In the genomic region with DNA sequence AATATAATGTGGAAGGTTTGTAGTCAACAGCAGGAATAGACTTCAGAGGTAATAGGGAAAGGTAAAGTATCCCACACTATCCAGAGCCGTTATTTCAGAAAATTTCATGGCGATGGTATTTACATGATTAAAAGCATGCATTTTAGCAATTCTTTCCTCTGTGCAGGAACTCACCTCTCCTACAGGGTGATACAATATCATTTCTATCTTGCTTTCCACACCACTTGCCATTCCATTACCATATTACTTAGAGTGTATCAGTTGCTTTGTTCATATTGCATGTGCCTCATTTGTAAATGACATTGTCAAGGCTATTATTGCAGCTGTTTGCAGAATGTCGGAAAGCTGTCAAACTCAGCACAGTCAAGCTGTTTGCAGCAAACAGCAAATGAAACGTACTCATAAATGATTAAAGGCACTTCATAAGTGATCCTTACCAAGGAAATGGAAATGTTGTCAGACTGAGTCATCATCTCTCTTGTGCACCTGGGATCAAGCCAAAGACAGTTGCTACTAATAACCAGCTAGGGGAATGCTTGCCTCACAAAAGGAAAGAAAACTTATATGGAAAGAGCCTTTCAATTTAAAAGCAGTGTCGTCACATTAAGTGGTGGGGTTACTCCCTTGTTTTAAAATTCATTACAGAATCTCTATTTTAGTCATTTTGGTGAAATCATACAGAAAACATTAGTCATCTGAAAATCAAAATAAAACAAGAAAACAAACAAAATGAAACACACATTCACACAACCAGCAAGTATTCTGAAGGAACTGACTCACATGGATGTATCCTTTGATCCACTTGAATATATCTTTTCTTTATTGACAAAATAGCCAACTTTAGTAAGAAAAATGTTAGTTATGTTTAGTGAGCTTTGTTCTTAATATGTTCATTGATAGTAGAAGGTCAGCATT, we compare ENCODE assay signal across 12 cellular contexts.
DNase-seq lines count a peak whose midpoint lies in the region; ATAC-seq and TF ChIP-seq lines count a peak whose summit lies in the region.
"Had no signal": no experiment of that assay in that cellular context is flagged by ENCODE, and none has a peak within 500 bp of the region (broad histone marks: within the 10 kb centered on the region; RNA-seq: fewer than 3 reads in every experiment).

No MANE protein-coding gene starts in this region.

- TF ChIP-seq EP300 in Ishikawa (IDR thresholded peaks at IDR 0.05; ENCODE audit: borderline replicate concordance): no peak

- in situ Hi-C loops in astrocyte of the spinal cord (cut with HindIII; ENCODE audit: low sequenced_read_pairs): no loop called here

- ATAC-seq in GM21367 (IDR thresholded peaks at IDR 0.05; ENCODE audit: unreplicated experiment) (no peak), GM18519 (IDR thresholded peaks at IDR 0.05; ENCODE audit: low FRiP score, unreplicated experiment) (no peak)
- ATAC-seq: right cardiac atrium had no signal

- TF ChIP-seq CTCF in astrocyte of the spinal cord (IDR thresholded peaks at IDR 0.05; ENCODE audit: low read depth, low read length): no peak

- H3K4me3 ChIP-seq in astrocyte of the spinal cord (ENCODE audit: low read depth, low read length): no peak overlapping the region

- DNase-seq in NCI-H345 (lab: John Stamatoyannopoulos, UW) (peak; percentile 78), astrocyte of the spinal cord (ENCODE audit: low read depth, low spot score) (peak; percentile 72), retina (peak; percentile 50), medulla oblongata (ENCODE audit: extremely low spot score) (no peak), HuH-7 (ENCODE audit: low spot score) (no peak)
- DNase-seq: left cardiac atrium; MM.1S; right cardiac atrium; stimulated activated CD8-positive, alpha-beta memory T cell treated with anti-CD3 and anti-CD28 coated beads, Interleukin-4, amount 100 ng/mL, for 48 hours had no signal

- TF ChIP-seq RAD21 in Ishikawa (IDR thresholded peaks at IDR 0.05; ENCODE audit: low read depth): peak; percentile 31

TF ChIP-seq in Ishikawa, 13 proteins besides CTCF, POLR2A, EP300 and RAD21:
- TF ChIP-seq FOXM1 (IDR thresholded peaks at IDR 0.05; ENCODE audit: borderline replicate concordance, low read depth) (no peak), NFIC (IDR thresholded peaks at IDR 0.05) (peak; percentile 45; the same call in 1 of the 2 replicates)

Comparison
In these comparisons a context has a peak if more than half of its experiments do, and no peak if none do; other contexts are left out.
1. DNase-seq: peak in NCI-H345 (single experiment), astrocyte of the spinal cord (single experiment) and retina (single experiment); none in medulla oblongata (single experiment) and HuH-7 (single experiment).